ENCODE assay signal across 9 cellular contexts in genomic region chr10:34723746-34724145, GRCh38.
DNase-seq lines count a peak whose midpoint lies in the region; ATAC-seq, FAIRE-seq and TF ChIP-seq lines count a peak whose summit lies in the region.
"Had no signal": no experiment of that assay in that cellular context is flagged by ENCODE, and none has a peak within 500 bp of the region (broad histone marks: within the 10 kb centered on the region; RNA-seq: fewer than 3 reads in every experiment).

No MANE protein-coding gene starts in this region.

- no peaks in the 10 kb centered on the region for H3K36me3 ChIP-seq in heart right ventricle
- H3K36me3 ChIP-seq in small intestine (ENCODE audit: control insufficient read depth in 2 of 2, insufficient read depth in 2 of 2, low read length in 2 of 2), result no peaks in the 10 kb centered on the region

- ATAC-seq in HG03354 (IDR thresholded peaks at IDR 0.05; ENCODE audit: poor library complexity, severe bottlenecking, unreplicated experiment) (peak; percentile 74), heart right ventricle (peak in 7 of 8 donors; percentile 70 to 87 (median 78))

- H3K27ac ChIP-seq in heart right ventricle, result peak overlapping the region in 1 of 10 donors; percentile 25
- H3K27ac ChIP-seq in small intestine (ENCODE audit: low read depth in 1 of 2, low read length in 1 of 2), result no peak overlapping the region

- H3K4me3 ChIP-seq in heart right ventricle, result peak overlapping the region in 1 of 10 donors; percentile 8
- no peak overlapping the region for H3K4me3 ChIP-seq in small intestine (ENCODE audit: low read depth in 1 of 2, low read length in 2 of 2)

- 50 to 58% methylated on average over 9 of the region's 9 CpGs for WGBS in heart right ventricle, 2 donors
- WGBS in small intestine, 3 donors, result 20 to 44% (median 33%) methylated on average over 9 of the region's 9 CpGs

- intact Hi-C loops in heart right ventricle (cut with DNase I), result loop anchor here in 9 of 10 donors (2.0 to 10.0 kb wide), 9 partner anchors 59 to 301 kb away; partner anchors contain the start of gene PARD3 (in 4 of the 9)

- H3K27me3 ChIP-seq in heart right ventricle (no peaks in the 10 kb centered on the region), small intestine (ENCODE audit: control insufficient read depth in 2 of 2, insufficient read depth in 2 of 2, low read length in 2 of 2) (no peaks in the 10 kb centered on the region)

- FAIRE-seq in TTC549 (lab: Jason Lieb, UNC) (peak; percentile 32), small intestine (lab: Jason Lieb, UNC) (no peak)

- H3K4me1 ChIP-seq in heart right ventricle (peaks cover 0 to 66% (median 37%) of the 10 kb centered on the region in 9 donors), small intestine (ENCODE audit: control insufficient read depth in 2 of 2, insufficient read depth in 1 of 2, low read depth in 1 of 2, low read length in 1 of 2) (no peaks in the 10 kb centered on the region)

- DNase-seq in NCI-H526 (lab: John Stamatoyannopoulos, UW) (peak; percentile 22 to 30), NCI-H526 treated with DMSO at 0.1 percent for 48 hours (lab: John Stamatoyannopoulos, UW) (no peak), heart right ventricle (peak in 1 of 2 donors; percentile 67), small intestine (peak; percentile 87), NCI-H2227 (lab: John Stamatoyannopoulos, UW; ENCODE audit: unreplicated experiment) (no peak)
- no peak for DNase-seq in stimulated activated CD4-positive, alpha-beta T cell treated with anti-CD3 and anti-CD28 coated beads, Interleukin-2, amount 100 ng/mL, for 24 hours
- DNase-seq: activated naive CD8-positive, alpha-beta T cell treated with anti-CD3 and anti-CD28 coated beads, Interleukin-2, amount 10 ng/mL, durations not matched to agents 7 days and 5 days had no signal

- H3K9me3 ChIP-seq in heart right ventricle, result no peaks in the 10 kb centered on the region
- no peaks in the 10 kb centered on the region for H3K9me3 ChIP-seq in small intestine (ENCODE audit: control insufficient read depth, low read depth)

- TF ChIP-seq CTCF in heart right ventricle (IDR thresholded peaks at IDR 0.05), result peak; percentile 29 to 75 (median 56)

Comparison
In these comparisons a context has a peak if more than half of its experiments do, and no peak if none do; other contexts are left out.
1. DNase-seq: peak in NCI-H526 (2 of 2) and small intestine (single experiment); none in NCI-H526 treated with DMSO at 0.1 percent for 48 hours (single experiment), NCI-H2227 (single experiment) and stimulated activated CD4-positive, alpha-beta T cell treated with anti-CD3 and anti-CD28 coated beads, Interleukin-2, amount 100 ng/mL, for 24 hours (0 of 2).